ENCODE assay signal across 6 cellular contexts in the genomic region with DNA sequence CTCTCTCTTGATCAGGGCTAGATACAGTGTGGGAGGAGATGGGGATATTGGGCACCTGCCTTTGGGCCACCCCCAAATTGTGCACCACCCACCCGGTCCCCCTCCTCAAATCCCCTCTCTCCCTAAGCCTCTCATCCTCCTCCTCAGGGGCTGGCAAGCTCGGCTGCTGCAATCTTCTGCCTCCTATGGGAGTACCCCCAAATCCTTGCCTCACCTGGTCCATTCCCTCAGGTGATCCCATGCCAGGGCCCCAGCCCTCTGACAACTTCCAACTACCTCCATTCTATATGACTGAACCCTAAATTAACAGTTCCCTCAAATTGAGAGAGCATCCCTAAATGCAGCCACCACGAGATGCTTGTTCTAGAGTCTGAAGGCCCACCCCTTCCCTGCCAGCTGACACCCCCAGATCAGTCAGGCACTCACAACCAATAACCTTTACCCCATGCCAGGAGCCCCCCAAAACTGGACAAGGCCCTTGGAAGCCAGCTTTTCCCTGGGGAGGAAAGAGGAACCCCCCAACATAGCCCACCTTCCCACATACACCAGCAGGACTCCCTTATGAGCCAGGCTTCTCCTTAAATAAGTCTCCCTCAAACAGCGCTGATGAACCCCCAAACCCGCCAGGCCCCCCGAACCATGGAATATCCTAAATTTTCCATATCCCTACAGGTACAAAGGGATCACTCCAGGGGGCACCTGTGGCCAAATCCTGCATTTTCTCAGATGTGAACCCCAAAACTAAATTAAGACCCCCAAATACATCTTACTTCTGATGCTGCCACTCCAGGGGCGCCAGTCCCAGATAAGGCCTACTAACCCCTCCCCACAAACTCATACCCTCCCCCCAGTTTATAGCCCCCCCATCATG. TPM values are rescaled to one million over a fixed set of nuclear protein-coding genes. Genes with fewer than 3 reads are reported as not detected.
DNase-seq lines count a peak whose midpoint lies in the region; TF ChIP-seq lines count a peak whose summit lies in the region.

No MANE protein-coding gene starts in this region.

- H3K36me3 ChIP-seq in KOPT-K1 (ENCODE audit: insufficient read depth, low read length): no peaks in the 10 kb centered on the region

- H3K27ac ChIP-seq in KOPT-K1 (ENCODE audit: low read depth, low read length, poor library complexity, severe bottlenecking) (peak overlapping the region; percentile 54), dorsolateral prefrontal cortex (peak overlapping the region in 49 of 59 donors; percentile 28 to 99 (median 81))

- H3K4me3 ChIP-seq in dorsolateral prefrontal cortex (peak overlapping the region; percentile 21 to 98 (median 68)), retinal pigment epithelial cell (ENCODE audit: low read length) (peak overlapping the region; percentile 55)

- intact Hi-C loops in dorsolateral prefrontal cortex (cut with DNase I): no loop called here

- TF ChIP-seq CTCF in dorsolateral prefrontal cortex (IDR thresholded peaks at IDR 0.05 in 54 of 56, conservative IDR thresholded peaks at IDR 0.05 in 2 of 56; ENCODE audit: low read depth in 1 of 56, partially characterized antibody in 56 of 56) (no peak), retinal pigment epithelial cell (conservative IDR thresholded peaks at IDR 0.05; ENCODE audit: low read depth, low read length) (no peak)

- DNase-seq in dorsolateral prefrontal cortex (no peak), retinal pigment epithelial cell (ENCODE audit: low read depth) (no peak), HPDE6-E6E7 (ENCODE audit: extremely low spot score) (no peak), NCI-H2029 (lab: John Stamatoyannopoulos, UW) (no peak), NCI-H1092 treated with DMSO at 0.1 percent for 48 hours (lab: John Stamatoyannopoulos, UW) (no peak)

- H3K27me3 ChIP-seq in dorsolateral prefrontal cortex: peaks cover 0 to under 1% (median 0%) of the 10 kb centered on the region in 45 donors

- no peaks in the 10 kb centered on the region for H3K9me3 ChIP-seq in KOPT-K1 (ENCODE audit: insufficient read depth, low read length, poor library complexity, severe bottlenecking)

RNA-seq across cellular contexts. Expression of gene DLG4, which starts 3.2 kb away (rescaled TPM):
- total RNA-seq in dorsolateral prefrontal cortex: 100 to 1,000 TPM; 109 to 508 (median 348) TPM

RNA-seq across cellular contexts. Expression of gene ACADVL, which starts 3.3 kb away (rescaled TPM):
- 100 to 1,000 TPM; 242 to 722 (median 375) TPM for total RNA-seq in dorsolateral prefrontal cortex

RNA-seq across cellular contexts. Expression of gene DVL2, which starts 17.8 kb away (rescaled TPM):
- 10 to 100 TPM; 31.9 to 83.9 (median 51.7) TPM for total RNA-seq in dorsolateral prefrontal cortex

RNA-seq across cellular contexts. Expression of gene PHF23, which starts 22.8 kb away (rescaled TPM):
- 10 to 100 TPM; 21.3 to 54.1 (median 37.2) TPM for total RNA-seq in dorsolateral prefrontal cortex

RNA-seq across cellular contexts. Expression of gene GABARAP, which starts 25.8 kb away (rescaled TPM):
- 100 to 1,000 TPM; 350 to 533 (median 438) TPM for total RNA-seq in dorsolateral prefrontal cortex
